ENCODE assay signal across 8 cellular contexts in genomic region chr5:83721878-83722779, GRCh38.
DNase-seq lines count a peak whose midpoint lies in the region; ATAC-seq and TF ChIP-seq lines count a peak whose summit lies in the region.

No MANE protein-coding gene starts in this region.

- peak; percentile 73 for ATAC-seq in HG03045 (IDR thresholded peaks at IDR 0.05; ENCODE audit: unreplicated experiment)
- no peak for ATAC-seq in HG02970 (IDR thresholded peaks at IDR 0.05; ENCODE audit: low FRiP score, unreplicated experiment)

- in situ Hi-C loops in brain microvascular endothelial cell (cut with HindIII; ENCODE audit: low pct_ligation_motif_present, low sequenced_read_pairs), result no loop called here

- peak overlapping the region; percentile 74 for H3K4me3 ChIP-seq in AG04449 (ENCODE audit: low read depth, low read length)
- peak overlapping the region; percentile 71 for H3K4me3 ChIP-seq in brain microvascular endothelial cell (ENCODE audit: low read depth, low read length)
- peak overlapping the region; percentile 66 for H3K4me3 ChIP-seq in iPS-18c (ENCODE audit: insufficient read depth, low read depth, low read length)
- H3K4me3 ChIP-seq in skeletal muscle cell (ENCODE audit: low read depth, low read length), result peak overlapping the region; percentile 57

- TF ChIP-seq CTCF in AG04449 (IDR thresholded peaks at IDR 0.05; ENCODE audit: insufficient read depth, low read length, missing control alignments), result peak; percentile 79
- TF ChIP-seq CTCF in GM12873 (IDR thresholded peaks at IDR 0.05; ENCODE audit: insufficient read depth, low read depth, low read length, missing control alignments), result peak; percentile 26
- peak; percentile 61 for TF ChIP-seq CTCF in brain microvascular endothelial cell (IDR thresholded peaks at IDR 0.05; ENCODE audit: low read depth, low read length, missing control alignments)

- CTCF ChIA-PET in AG04449 (lab: Yijun Ruan, JAX), result interaction anchor here (0.9 to 7.7 kb wide), 17 partner anchors 10 to 1327 kb away, joined by 3 to 97 read pairs (median 5); no protein-coding TSS in a partner anchor

- H3K9me3 ChIP-seq in iPS-18c (ENCODE audit: control insufficient read depth, insufficient read depth, low read length), result no peaks in the 10 kb centered on the region

- H3K36me3 ChIP-seq in brain microvascular endothelial cell (replicated peaks), result no peaks in the 10 kb centered on the region

- POLR2A ChIA-PET in AG04449 (lab: Yijun Ruan, JAX), result interaction anchor here (0.7 to 3.3 kb wide), 7 partner anchors 22 to 663 kb away, joined by 3 to 31 read pairs (median 4); no protein-coding TSS in a partner anchor

- H3K27ac ChIP-seq in brain microvascular endothelial cell, result peak overlapping the region; percentile 37

- DNase-seq in AG04449 (ENCODE audit: low read depth, low spot score) (peak; percentile 24), NCI-H69 (lab: John Stamatoyannopoulos, UW) (peak; percentile 97), brain microvascular endothelial cell (peak; percentile 79), skeletal muscle cell (ENCODE audit: low read depth) (no peak)

- no peaks in the 10 kb centered on the region for H3K27me3 ChIP-seq in brain microvascular endothelial cell (replicated peaks)

Comparison
In these comparisons a context has a peak if more than half of its experiments do, and no peak if none do; other contexts are left out.
1. CTCF ChIP-seq: peak in every context shown above with its lines; median percentile 79 in AG04449; 61 in brain microvascular endothelial cell; 26 in GM12873.